Comparison of ENCODE assay signal across 8 cellular contexts in the genomic region with DNA sequence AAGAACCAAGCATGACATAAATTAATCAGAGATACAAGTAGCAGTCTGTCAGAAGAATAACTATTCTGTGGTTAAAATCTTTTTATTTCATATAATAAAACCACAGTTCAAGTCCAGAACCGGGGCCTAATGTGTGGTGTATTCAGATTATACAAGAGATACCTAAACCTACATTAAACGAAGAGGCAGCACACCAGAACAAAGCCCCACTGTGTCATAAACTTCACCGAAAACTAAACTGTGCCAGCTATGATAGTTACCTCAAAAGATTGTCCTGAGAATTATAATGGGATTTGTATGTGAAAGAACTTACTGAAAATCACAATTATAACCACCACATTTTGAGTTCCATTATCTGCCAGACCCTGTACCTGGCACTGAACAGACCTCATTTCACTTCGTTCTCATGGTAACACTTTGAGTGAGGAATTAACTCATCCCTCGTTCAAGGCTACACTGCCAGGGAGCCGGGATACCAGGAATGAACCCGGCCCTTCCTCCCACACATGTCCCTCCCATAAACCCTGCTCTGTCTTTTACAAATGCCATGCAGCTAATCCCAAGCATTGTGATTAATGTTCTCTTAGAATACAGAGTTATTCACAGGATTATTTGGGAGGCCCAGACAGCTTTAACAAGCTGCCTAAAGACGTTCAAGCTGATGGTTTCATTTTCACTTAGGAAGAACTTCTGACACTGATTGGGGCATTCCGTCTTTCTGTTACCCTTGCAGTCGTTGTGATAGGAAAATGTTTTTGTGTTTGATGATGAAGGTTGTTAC. TPM values are rescaled to one million over a fixed set of nuclear protein-coding genes. Genes with fewer than 3 reads are reported as not detected.
DNase-seq lines count a peak whose midpoint lies in the region; ATAC-seq and TF ChIP-seq lines count a peak whose summit lies in the region.

No MANE protein-coding gene starts in this region.

- WGBS in ovary, 3 donors: 17 to 20% (median 17%) methylated on average over 10 of the region's 10 CpGs

- H3K4me1 ChIP-seq in ovary (ENCODE audit: insufficient read depth): peaks cover 4% of the 10 kb centered on the region
- H3K4me1 ChIP-seq in Caco-2: 0 out of 2 replicates have a peak, but pooled peaks cover 3% of the 10 kb centered on the region

- H3K4me3 ChIP-seq in ovary (peak overlapping the region; percentile 35), Caco-2 (ENCODE audit: low read depth, low read length) (no peak overlapping the region)

- H3K36me3 Mint-ChIP-seq in T-helper 17 cell (ENCODE audit: low read depth): peaks cover 2% of the 10 kb centered on the region
- no peaks in the 10 kb centered on the region for H3K36me3 Mint-ChIP-seq in Caco-2 (ENCODE audit: insufficient read depth, unreplicated experiment)

- TF ChIP-seq CTCF in ovary (IDR thresholded peaks at IDR 0.05): no peak
- TF ChIP-seq CTCF in Caco-2 (IDR thresholded peaks at IDR 0.05; ENCODE audit: insufficient read depth in 1 of 2, low read depth in 1 of 2, low read length in 1 of 2, severe bottlenecking in 1 of 2, unreplicated experiment in 1 of 2): no peak

- H3K36me3 ChIP-seq in ovary (no peaks in the 10 kb centered on the region), Caco-2 (ENCODE audit: control insufficient read depth, insufficient read depth, low read length) (no peaks in the 10 kb centered on the region)

- H3K4me1 Mint-ChIP-seq in T-helper 17 cell (peaks cover 20% of the 10 kb centered on the region), Caco-2 (ENCODE audit: low read depth, unreplicated experiment) (no peaks in the 10 kb centered on the region)

- CTCF ChIA-PET in Caco-2 (lab: Charles Lee): no interaction called here

- TF ChIP-seq EP300 in ovary (IDR thresholded peaks at IDR 0.05): no peak

- H3K9me3 ChIP-seq in T-helper 17 cell (ENCODE audit: control insufficient read depth, low read length, poor library complexity, severe bottlenecking) (no peaks in the 10 kb centered on the region), ovary (no peaks in the 10 kb centered on the region), Caco-2 (no peaks in the 10 kb centered on the region)

- peak; percentile 65 for ATAC-seq in GM18870 (IDR thresholded peaks at IDR 0.05; ENCODE audit: unreplicated experiment)
- peak; percentile 61 for ATAC-seq in HG03139 (IDR thresholded peaks at IDR 0.05; ENCODE audit: unreplicated experiment)
- ATAC-seq in T-helper 17 cell: peak; percentile 91

- intact Hi-C loops in ovary (cut with DNase I): no loop called here
- intact Hi-C loops in Caco-2 (cut with micrococcal nuclease; ENCODE audit: unreplicated experiment): no loop called here

- no peak for TF ChIP-seq POLR2A in ovary (IDR thresholded peaks at IDR 0.05)

- peak overlapping the region; percentile 98 for H3K27ac Mint-ChIP-seq in T-helper 17 cell
- no peak overlapping the region for H3K27ac Mint-ChIP-seq in Caco-2 (ENCODE audit: unreplicated experiment)

- POLR2A ChIA-PET in Caco-2 (lab: Charles Lee): interaction anchor here (0.5 kb wide), 1 partner anchor 202 kb away, joined by 3 read pairs; no protein-coding TSS in a partner anchor

- H3K27me3 Mint-ChIP-seq in T-helper 17 cell: no peaks in the 10 kb centered on the region
- no peaks in the 10 kb centered on the region for H3K27me3 Mint-ChIP-seq in Caco-2 (ENCODE audit: insufficient read depth, unreplicated experiment)

- H3K4me3 Mint-ChIP-seq in T-helper 17 cell (peak overlapping the region; percentile 92), Caco-2 (ENCODE audit: unreplicated experiment) (no peak overlapping the region)

- H3K9me3 Mint-ChIP-seq in Caco-2 (ENCODE audit: unreplicated experiment): no peaks in the 10 kb centered on the region

- DNase-seq in AG08395 (ENCODE audit: low spot score) (peak; percentile 20), T-helper 17 cell (no peak), fibroblast of gingiva (ENCODE audit: low read depth) (peak; percentile 19), ovary (peak in 3 of 5 donors; percentile 27 to 48 (median 40)), SHP77 (lab: John Stamatoyannopoulos, UW) (no peak), Caco-2 (no peak)

- BruUV-seq in Caco-2 (replicated peaks; lab: Mats Ljungman, UMichigan): no TSS peak

- peak overlapping the region in 1 of 2 donors; percentile 71 for H3K27ac ChIP-seq in ovary

- H3K27me3 ChIP-seq in ovary (no peaks in the 10 kb centered on the region), Caco-2 (replicated peaks; ENCODE audit: control insufficient read depth, insufficient read depth, low read length) (no peaks in the 10 kb centered on the region)

RNA-seq across cellular contexts. Expression of a gene that starts 42.7 kb away (rescaled TPM):
- total RNA-seq in T-helper 17 cell (10 to 100 TPM; 62.3 to 78.7 TPM), ovary (10 to 100 TPM in 6 of 7 donors, 1 to 10 TPM in 1; 3.4 to 29.0 (median 22.2) TPM), Caco-2 (2022) (0.77 and 1.0 TPM in 2 replicates)
- polyA plus RNA-seq in ovary: 10 to 100 TPM in 1 of 2 donors, 1 to 10 TPM in 1; 7.3 to 29.4 TPM

Comparison
In these comparisons a context has a peak if more than half of its experiments do, and no peak if none do; other contexts are left out.
1. DNase-seq: peak in AG08395 (single experiment), fibroblast of gingiva (single experiment) and ovary (3 of 5); none in T-helper 17 cell (0 of 3), SHP77 (0 of 2) and Caco-2 (0 of 2).
2. Peak in every context shown above with its lines, with median percentiles within 50 percentile points of each other: ATAC-seq.